10 cellular contexts compared by ENCODE assay signal in genomic region chr11:6405039-6405667, GRCh38. TPM values are rescaled to one million over a fixed set of nuclear protein-coding genes. Genes with fewer than 3 reads are reported as not detected.
DNase-seq lines count a peak whose midpoint lies in the region; ATAC-seq and TF ChIP-seq lines count a peak whose summit lies in the region.
"Had no signal": no experiment of that assay in that cellular context is flagged by ENCODE, and none has a peak within 500 bp of the region (broad histone marks: within the 10 kb centered on the region; RNA-seq: fewer than 3 reads in every experiment).

No MANE protein-coding gene starts in this region.

- in situ Hi-C loops in GM23248 (cut with MboI) = no loop called here

- TF ChIP-seq CTCF in gastroesophageal sphincter (IDR thresholded peaks at IDR 0.05) = no peak

- no peak for TF ChIP-seq POLR2A in gastroesophageal sphincter (IDR thresholded peaks at IDR 0.05)

- H3K4me2 ChIP-seq in GM23248 (ENCODE audit: unreplicated experiment) = no peak overlapping the region

- no peak overlapping the region for H2AFZ ChIP-seq in GM23248

- H3K4me1 ChIP-seq in gastroesophageal sphincter (peaks cover 0 to 31% (median 8%) of the 10 kb centered on the region in 3 donors), GM23248 (ENCODE audit: insufficient read depth) (no peaks in the 10 kb centered on the region)

- no peaks in the 10 kb centered on the region for H3K79me2 ChIP-seq in GM23248 (ENCODE audit: insufficient read depth)

- 59% methylated on average over 2 of the region's 13 CpGs; no CpG with 5 or more reads in 1 of the 2 donors for WGBS in gastroesophageal sphincter (ENCODE audit: low coverage in 1 of 2), 2 donors
- 79 to 85% methylated on average over 12 to 13 of the region's 13 CpGs for WGBS in GM23248 (ENCODE audit: low coverage in 1 of 2, low lambda C conversion rate in 2 of 2, missing lambda C conversion rate in 2 of 2), 2 experiments

- H3K9me2 ChIP-seq in GM23248 (ENCODE audit: insufficient read depth) = no peaks in the 10 kb centered on the region

- H3K4me3 ChIP-seq in gastroesophageal sphincter (no peak overlapping the region), GM23248 (no peak overlapping the region)

- no peaks in the 10 kb centered on the region for H3F3A ChIP-seq in GM23248 (ENCODE audit: insufficient read depth)

- no peaks in the 10 kb centered on the region for H4K20me1 ChIP-seq in GM23248 (ENCODE audit: insufficient read depth)

- H3K27ac ChIP-seq in gastroesophageal sphincter (peak overlapping the region in 1 of 4 donors; percentile 5), GM23248 (no peak overlapping the region)

- no peak for TF ChIP-seq EP300 in gastroesophageal sphincter (IDR thresholded peaks at IDR 0.05)

- DNase-seq in DMS79 (lab: John Stamatoyannopoulos, UW) (peak; percentile 69), NCI-H748 treated with DMSO at 0.1 percent for 48 hours (lab: John Stamatoyannopoulos, UW) (peak; percentile 91), occipital lobe (lab: John Stamatoyannopoulos, UW) (peak; percentile 66), GM23248 (no peak), SKM-1 (lab: John Stamatoyannopoulos, UW; ENCODE audit: unreplicated experiment) (no peak)
- no peak for DNase-seq in activated effector memory CD4-positive, alpha-beta T cell treated with anti-CD3 and anti-CD28 coated beads, Interleukin-2, amount 50 U/mL, for 16 hours
- DNase-seq: activated naive CD8-positive, alpha-beta T cell treated with anti-CD3 and anti-CD28 coated beads for 36 hours had no signal

- H3K36me3 ChIP-seq in gastroesophageal sphincter = peaks cover 0 to 71% of the 10 kb centered on the region in 2 donors
- no peaks in the 10 kb centered on the region for H3K36me3 ChIP-seq in GM23248 (ENCODE audit: low read depth)

- H3K27me3 ChIP-seq in gastroesophageal sphincter = no peaks in the 10 kb centered on the region
- H3K27me3 ChIP-seq in GM23248 (replicated peaks; ENCODE audit: insufficient read depth) = no peaks in the 10 kb centered on the region

- H3K9ac ChIP-seq in GM23248 = no peak overlapping the region

- H3K9me3 ChIP-seq in gastroesophageal sphincter (no peaks in the 10 kb centered on the region), GM23248 (ENCODE audit: low read depth) (no peaks in the 10 kb centered on the region)

- ATAC-seq in gastroesophageal sphincter (peak; percentile 23), GM18520 (IDR thresholded peaks at IDR 0.05; ENCODE audit: unreplicated experiment) (no peak)
- ATAC-seq: HCT116 had no signal

RNA-seq across cellular contexts. Expression of gene APBB1, which starts 13.7 kb away (rescaled TPM):
- 100 to 1,000 TPM in 1 of 4 donors, 10 to 100 TPM in 3; 55.9 to 149 (median 73.1) TPM for total RNA-seq in gastroesophageal sphincter
- 266 TPM for total RNA-seq in occipital lobe
- 43.8 and 46.2 TPM in 2 replicates for total RNA-seq in GM23248 (2014; rRNA removed; shearing (Covaris generic))
- 42.3 and 43.1 TPM in 2 replicates for polyA plus RNA-seq in GM23248 (2016; fragmentation: Nextera tagmentation; extraction: Ambion mirVana)

RNA-seq across cellular contexts. Expression of gene SMPD1, which starts 14.9 kb away (rescaled TPM):
- total RNA-seq in gastroesophageal sphincter = 10 to 100 TPM; 26.6 to 37.8 (median 33.5) TPM
- 8.1 TPM for total RNA-seq in occipital lobe
- 70.1 and 87.8 TPM in 2 replicates for total RNA-seq in GM23248 (2014; rRNA removed; shearing (Covaris generic))
- 67.9 and 72.3 TPM in 2 replicates for polyA plus RNA-seq in GM23248 (2016; fragmentation: Nextera tagmentation; extraction: Ambion mirVana)

RNA-seq across cellular contexts. Expression of gene HPX, which starts 35.6 kb away (rescaled TPM):
- total RNA-seq in gastroesophageal sphincter (1 to 10 TPM in 1 of 4 donors, under 1 TPM in 1, not detected in 2; 0.31 to 3.6 TPM), occipital lobe (2.3 TPM)
- total RNA-seq in GM23248 (2014; rRNA removed; shearing (Covaris generic)) = 0.22 and 1.1 TPM in 2 replicates
- polyA plus RNA-seq in GM23248 (2016; fragmentation: Nextera tagmentation; extraction: Ambion mirVana) = 0.43 and 0.46 TPM in 2 replicates
- total RNA-seq: activated naive CD8-positive, alpha-beta T cell treated with anti-CD3 and anti-CD28 coated beads for 36 hours had no signal

Comparison
In these comparisons a context has a peak if more than half of its experiments do, and no peak if none do; other contexts are left out.
1. DNase-seq: peak in DMS79 (single experiment), NCI-H748 treated with DMSO at 0.1 percent for 48 hours (single experiment) and occipital lobe (single experiment); none in GM23248 (single experiment), activated effector memory CD4-positive, alpha-beta T cell treated with anti-CD3 and anti-CD28 coated beads, Interleukin-2, amount 50 U/mL, for 16 hours (single experiment) and SKM-1 (single experiment).